In genomic region chr9:98568234-98568922, GRCh38 we compare ENCODE assay signal across 26 cellular contexts.
"Had no signal": no experiment of that assay in that cellular context is flagged by ENCODE, and none has a peak within 500 bp of the region (broad histone marks: within the 10 kb centered on the region; RNA-seq: fewer than 3 reads in every experiment).

No MANE protein-coding gene starts in this region.

- H3K4me3 Mint-ChIP-seq: activated B cell treated with CpG ODN at 0.5 μM for 24 hours; activated CD8-positive, alpha-beta T cell treated with anti-CD3 and anti-CD28 coated beads, Interleukin-2, amount 10 ng/mL, durations not matched to agents 7 days and 5 days; activated naive CD4-positive, alpha-beta T cell treated with anti-CD3 and anti-CD28 coated beads, Interleukin-2, amount 10 ng/mL, durations not matched to agents 7 days and 5 days; activated T-cell treated with anti-CD3 and anti-CD28 coated beads, Interleukin-2, amount 50 U/mL, for 24 hours; dendritic cell treated with granulocyte-macrophage colony-stimulating factor and Interleukin-4, amounts not matched to agents 40 ng/mL and 50 ng/mL, for 4 days; memory B cell; naive thymus-derived CD8-positive, alpha-beta T cell; neural crest cell; stimulated activated effector memory CD8-positive, alpha-beta T cell treated with anti-CD3 and anti-CD28 coated beads, Interleukin-12 subunit alpha, Interleukin-12 subunit beta, amount 100 ng/mL, for 72 hours; stimulated activated naive CD8-positive, alpha-beta T cell treated with anti-CD3 and anti-CD28 coated beads, Interleukin-15, Interleukin-2, amounts not matched to agents 100 ng/mL and 50 ng/mL, for 24 hours; T-helper 2 cell treated with Interferon-gamma antibody and Interleukin-4, amounts not matched to agents 5 μg/mL and 100 μg/mL, for 36 hours had no signal

- H3K27me3 ChIP-seq: gastrocnemius medialis, hepatocyte, upper lobe of left lung had no signal

- H3K4me1 ChIP-seq: gastrocnemius medialis, upper lobe of left lung had no signal

- H3K27ac ChIP-seq: gastrocnemius medialis, hepatocyte, skin epidermis, upper lobe of left lung had no signal

- H3K9me3 Mint-ChIP-seq: activated B cell treated with CpG ODN at 0.5 μM for 24 hours; activated naive CD4-positive, alpha-beta T cell treated with anti-CD3 and anti-CD28 coated beads, Interleukin-2, amount 10 ng/mL, durations not matched to agents 7 days and 5 days; activated T-cell treated with anti-CD3 and anti-CD28 coated beads, Interleukin-2, amount 50 U/mL, for 24 hours; dendritic cell treated with granulocyte-macrophage colony-stimulating factor and Interleukin-4, amounts not matched to agents 40 ng/mL and 50 ng/mL, for 4 days; memory B cell; naive thymus-derived CD8-positive, alpha-beta T cell; neural crest cell; stimulated activated effector memory CD8-positive, alpha-beta T cell treated with anti-CD3 and anti-CD28 coated beads, Interleukin-12 subunit alpha, Interleukin-12 subunit beta, amount 100 ng/mL, for 72 hours; stimulated activated naive CD8-positive, alpha-beta T cell treated with anti-CD3 and anti-CD28 coated beads, Interleukin-15, Interleukin-2, amounts not matched to agents 100 ng/mL and 50 ng/mL, for 24 hours; T-helper 2 cell treated with Interferon-gamma antibody and Interleukin-4, amounts not matched to agents 5 μg/mL and 100 μg/mL, for 36 hours had no signal

- H3K4me1 Mint-ChIP-seq: activated B cell treated with CpG ODN at 0.5 μM for 24 hours; activated naive CD4-positive, alpha-beta T cell treated with anti-CD3 and anti-CD28 coated beads, Interleukin-2, amount 10 ng/mL, durations not matched to agents 7 days and 5 days; memory B cell; neural crest cell; stimulated activated effector memory CD8-positive, alpha-beta T cell treated with anti-CD3 and anti-CD28 coated beads, Interleukin-12 subunit alpha, Interleukin-12 subunit beta, amount 100 ng/mL, for 72 hours had no signal

- H3K9me3 ChIP-seq: gastrocnemius medialis, upper lobe of left lung had no signal

- FAIRE-seq: endometrium, kidney had no signal

- H3K4me3 ChIP-seq: gastrocnemius medialis, hepatocyte, skin epidermis, upper lobe of left lung had no signal

- H3K36me3 ChIP-seq: gastrocnemius medialis, upper lobe of left lung had no signal

- H3K27ac Mint-ChIP-seq: activated B cell treated with CpG ODN at 0.5 μM for 24 hours; activated CD8-positive, alpha-beta T cell treated with anti-CD3 and anti-CD28 coated beads, Interleukin-2, amount 10 ng/mL, durations not matched to agents 7 days and 5 days; activated naive CD4-positive, alpha-beta T cell treated with anti-CD3 and anti-CD28 coated beads, Interleukin-2, amount 10 ng/mL, durations not matched to agents 7 days and 5 days; activated T-cell treated with anti-CD3 and anti-CD28 coated beads, Interleukin-2, amount 50 U/mL, for 24 hours; dendritic cell treated with granulocyte-macrophage colony-stimulating factor and Interleukin-4, amounts not matched to agents 40 ng/mL and 50 ng/mL, for 4 days; memory B cell; naive thymus-derived CD8-positive, alpha-beta T cell; stimulated activated effector memory CD8-positive, alpha-beta T cell treated with anti-CD3 and anti-CD28 coated beads, Interleukin-12 subunit alpha, Interleukin-12 subunit beta, amount 100 ng/mL, for 72 hours; stimulated activated naive CD8-positive, alpha-beta T cell treated with anti-CD3 and anti-CD28 coated beads, Interleukin-15, Interleukin-2, amounts not matched to agents 100 ng/mL and 50 ng/mL, for 24 hours; T-helper 2 cell treated with Interferon-gamma antibody and Interleukin-4, amounts not matched to agents 5 μg/mL and 100 μg/mL, for 36 hours had no signal

- H3K36me3 Mint-ChIP-seq: activated naive CD4-positive, alpha-beta T cell treated with anti-CD3 and anti-CD28 coated beads, Interleukin-2, amount 10 ng/mL, durations not matched to agents 7 days and 5 days; memory B cell; naive thymus-derived CD8-positive, alpha-beta T cell; stimulated activated effector memory CD8-positive, alpha-beta T cell treated with anti-CD3 and anti-CD28 coated beads, Interleukin-12 subunit alpha, Interleukin-12 subunit beta, amount 100 ng/mL, for 72 hours had no signal

- DNase-seq: activated B cell treated with CpG ODN at 0.5 μM for 24 hours; activated CD4-positive, alpha-beta T cell treated with anti-CD3 and anti-CD28 coated beads, Interleukin-2, amount 50 U/mL, for 1 hour; activated CD8-positive, alpha-beta T cell treated with anti-CD3 and anti-CD28 coated beads, Interleukin-2, amount 10 ng/mL, durations not matched to agents 7 days and 5 days; activated gamma-delta T cell; activated naive CD4-positive, alpha-beta T cell treated with anti-CD3 and anti-CD28 coated beads, Interleukin-2, amount 10 ng/mL, durations not matched to agents 7 days and 5 days; activated T-cell treated with anti-CD3 and anti-CD28 coated beads, Interleukin-2, amount 50 U/mL, for 24 hours; amniotic stem cell; central memory CD4-positive, alpha-beta T cell; effector CD8-positive, alpha-beta T cell; gastrocnemius medialis; kidney; left colon; midbrain; naive thymus-derived CD8-positive, alpha-beta T cell; stimulated activated CD4-positive, alpha-beta T cell treated with anti-CD3 and anti-CD28 coated beads, Interleukin-4, amount 100 ng/mL, for 24 hours; T-helper 1 cell; upper lobe of left lung had no signal

- H3K79me2 ChIP-seq: hepatocyte had no signal

- H2AFZ ChIP-seq: hepatocyte had no signal

- H3K4me2 ChIP-seq: hepatocyte had no signal
